In genomic region chr6:94622784-94623183, GRCh38 we compare ENCODE assay signal across 20 cellular contexts.
DNase-seq lines count a peak whose midpoint lies in the region; ATAC-seq, FAIRE-seq and TF ChIP-seq lines count a peak whose summit lies in the region.
"Had no signal": no experiment of that assay in that cellular context is flagged by ENCODE, and none has a peak within 500 bp of the region (broad histone marks: within the 10 kb centered on the region; RNA-seq: fewer than 3 reads in every experiment).

No MANE protein-coding gene starts in this region.

- H3K27me3 Mint-ChIP-seq in immature natural killer cell (ENCODE audit: low read depth in 3 of 3) = no peaks in the 10 kb centered on the region
- H3K27me3 Mint-ChIP-seq: B cell; CD4-positive, alpha-beta T cell had no signal

- no peak overlapping the region for H3K4me3 Mint-ChIP-seq in immature natural killer cell
- H3K4me3 Mint-ChIP-seq: B cell; CD4-positive, alpha-beta T cell; CD8-positive, alpha-beta T cell had no signal

- no peak overlapping the region for H3K4me2 ChIP-seq in A549
- no peak overlapping the region for H3K4me2 ChIP-seq in HCT116 (ENCODE audit: low read length)
- no peak overlapping the region for H3K4me2 ChIP-seq in K562 (ENCODE audit: insufficient read depth, low read length)
- H3K4me2 ChIP-seq: BLaER1 treated with 17β-estradiol and CSF1 and Interleukin-3, amounts not matched to agents 10 nM and 100 nM had no signal

- RAD21 ChIA-PET in HCT116 (lab: Charles Lee; ENCODE audit: low non-redundant PET in 1 of 2, low total read pairs in 2 of 2, uncharacterized antibody in 2 of 2, unreplicated experiment in 2 of 2) = no interaction called here

- H4K20me1 ChIP-seq in HCT116 (ENCODE audit: insufficient read depth) (no peaks in the 10 kb centered on the region), K562 (replicated peaks; ENCODE audit: control insufficient read depth, insufficient read depth, low read length) (no peaks in the 10 kb centered on the region)
- H4K20me1 ChIP-seq: BLaER1 treated with 17β-estradiol and CSF1 and Interleukin-3, amounts not matched to agents 10 nM and 100 nM had no signal

- POLR2A ChIA-PET in A549 (lab: Yijun Ruan, JAX) = no interaction called here
- POLR2A ChIA-PET in HCT116 (lab: Charles Lee) = no interaction called here
- POLR2A ChIA-PET in K562 (lab: Yijun Ruan, JAX) = no interaction called here

- H3K36me3 ChIP-seq in HCT116 (ENCODE audit: control insufficient read depth in 1 of 2, insufficient read depth in 2 of 2, low read length in 2 of 2) (no peaks in the 10 kb centered on the region), K562 (ENCODE audit: control insufficient read depth, insufficient read depth, low read length) (no peaks in the 10 kb centered on the region)
- H3K36me3 ChIP-seq: BLaER1 treated with 17β-estradiol and CSF1 and Interleukin-3, amounts not matched to agents 10 nM and 100 nM had no signal

- no peaks in the 10 kb centered on the region for H3K9me1 ChIP-seq in K562 (ENCODE audit: control insufficient read depth, insufficient read depth, low read length)

- peaks cover 2 to 17% (median 6%) of the 10 kb centered on the region in 6 donors for H3K9me3 Mint-ChIP-seq in immature natural killer cell
- H3K9me3 Mint-ChIP-seq: CD4-positive, alpha-beta T cell had no signal

- H3K9me2 ChIP-seq in HCT116 (ENCODE audit: insufficient read depth) = no peaks in the 10 kb centered on the region

- no peak for TF ChIP-seq RAD21 in A549 (conservative IDR thresholded peaks at IDR 0.05 in 1 of 2, IDR thresholded peaks at IDR 0.05 in 1 of 2)
- TF ChIP-seq RAD21 in HCT116 (IDR thresholded peaks at IDR 0.05; ENCODE audit: low read depth) = no peak
- TF ChIP-seq RAD21 in K562 (CRISPR knock-in tag; conservative IDR thresholded peaks at IDR 0.05 in 1 of 2, IDR thresholded peaks at IDR 0.05 in 1 of 2) = no peak

- CTCF ChIA-PET in A549 (lab: Yijun Ruan, JAX) (no interaction called here), HCT116 (lab: Charles Lee) (interaction anchor here (1.0 kb wide), 1 partner anchor 236 kb away, joined by 3 read pairs; no protein-coding TSS in a partner anchor), K562 (lab: Yijun Ruan, JAX; ENCODE audit: low intra/inter-chr PET ratio) (no interaction called here)

- TF ChIP-seq EP300 in A549 (IDR thresholded peaks at IDR 0.05) (no peak), K562 (IDR thresholded peaks at IDR 0.05; ENCODE audit: low read length) (no peak)

- H2AFZ ChIP-seq in HCT116 (ENCODE audit: low read depth, low read length, poor library complexity, severe bottlenecking) (peak overlapping the region; percentile 15), K562 (ENCODE audit: low read depth, low read length) (no peak overlapping the region)

- H3K9me3 ChIP-seq in A549 (no peaks in the 10 kb centered on the region), HCT116 (ENCODE audit: control insufficient read depth in 1 of 2, insufficient read depth in 1 of 2, low read depth in 1 of 2, low read length in 2 of 2) (no peaks in the 10 kb centered on the region; a peak in 1 of 4 replicates), K562 (replicated peaks; ENCODE audit: control insufficient read depth, insufficient read depth, low read depth, low read length) (no peaks in the 10 kb centered on the region; the same call in 1 of the 2 replicates)
- H3K9me3 ChIP-seq: BLaER1 treated with 17β-estradiol and CSF1 and Interleukin-3, amounts not matched to agents 10 nM and 100 nM; Caco-2 had no signal

- H3K9ac ChIP-seq in HCT116 (ENCODE audit: low read length) = no peak overlapping the region
- H3K9ac ChIP-seq in K562 (ENCODE audit: insufficient read depth in 1 of 2, low read depth in 2 of 2, low read length in 2 of 2) = no peak overlapping the region
- H3K9ac ChIP-seq: BLaER1 treated with 17β-estradiol and CSF1 and Interleukin-3, amounts not matched to agents 10 nM and 100 nM had no signal

- in situ Hi-C loops in K562 (cut with MboI) = no loop called here

- no peak for ATAC-seq in A549
- ATAC-seq in HCT116 = no peak
- ATAC-seq in K562 = no peak
- ATAC-seq: CD8-positive, alpha-beta T cell had no signal

- DNase-seq in A549 (ENCODE audit: low read depth in 1 of 2, low spot score in 1 of 2) = no peak
- no peak for DNase-seq in HCT116 (ENCODE audit: low read depth, low spot score)
- DNase-seq in K562 (ENCODE audit: extremely low read depth in 1 of 4, low spot score in 3 of 4) = no peak
- DNase-seq in NCI-H345 (lab: John Stamatoyannopoulos, UW) = no peak
- no peak for DNase-seq in NCI-H146 (lab: John Stamatoyannopoulos, UW)
- DNase-seq in immature natural killer cell = no peak
- DNase-seq: 8988T; AML-193; Caco-2; Calu3; CD4-positive, alpha-beta T cell; CD8-positive, alpha-beta T cell; DMS79 treated with DMSO at 0.1 percent for 48 hours; GF-D8 had no signal

- H3K27ac Mint-ChIP-seq in immature natural killer cell = no peak overlapping the region
- H3K27ac Mint-ChIP-seq: B cell; CD4-positive, alpha-beta T cell; CD8-positive, alpha-beta T cell had no signal

- H3K27ac ChIP-seq in A549 (no peak overlapping the region), HCT116 (ENCODE audit: low read depth, low read length) (no peak overlapping the region), K562 (ENCODE audit: extremely low read depth, low read depth, low read length) (no peak overlapping the region)
- H3K27ac ChIP-seq: BLaER1 treated with 17β-estradiol and CSF1 and Interleukin-3, amounts not matched to agents 10 nM and 100 nM; C4-2B had no signal

- H3K27me3 ChIP-seq in HCT116 (ENCODE audit: insufficient read depth, low read length) (no peaks in the 10 kb centered on the region), K562 (ENCODE audit: control insufficient read depth in 2 of 2, insufficient read depth in 2 of 2, low read length in 2 of 2) (no peaks in the 10 kb centered on the region)
- H3K27me3 ChIP-seq: BLaER1 treated with 17β-estradiol and CSF1 and Interleukin-3, amounts not matched to agents 10 nM and 100 nM had no signal

- H3K4me3 ChIP-seq in A549 (no peak overlapping the region), HCT116 (replicated peaks in 1 of 2; ENCODE audit: low read depth in 1 of 2, low read length in 2 of 2) (no peak overlapping the region), K562 (no peak overlapping the region)
- H3K4me3 ChIP-seq: BLaER1 treated with 17β-estradiol and CSF1 and Interleukin-3, amounts not matched to agents 10 nM and 100 nM had no signal

- FAIRE-seq in A549 (lab: Jason Lieb, UNC) (no peak), K562 (lab: Jason Lieb, UNC) (no peak)
- FAIRE-seq: D721Med, GM12891, GM19239 had no signal

- intact Hi-C loops in HCT116 (cut with micrococcal nuclease) (no loop called here), K562 (cut with micrococcal nuclease) (no loop called here)

- no peak for TF ChIP-seq CTCF in A549 (IDR thresholded peaks at IDR 0.05)
- no peak for TF ChIP-seq CTCF in HCT116 (IDR thresholded peaks at IDR 0.05 in 2 of 3, conservative IDR thresholded peaks at IDR 0.05 in 1 of 3; ENCODE audit: borderline replicate concordance in 1 of 3, insufficient read depth in 1 of 3, low read depth in 2 of 3, low read length in 2 of 3)
- TF ChIP-seq CTCF in K562 (IDR thresholded peaks at IDR 0.05 in 2 of 3, conservative IDR thresholded peaks at IDR 0.05 in 1 of 3; ENCODE audit: insufficient read depth in 2 of 3, low read depth in 1 of 3, low read length in 3 of 3) = no peak

- BruUV-seq in HCT116 (replicated peaks; lab: Mats Ljungman, UMichigan) (no TSS peak), K562 (replicated peaks; lab: Mats Ljungman, UMichigan) (no TSS peak)

- no peaks in the 10 kb centered on the region for H3K36me3 Mint-ChIP-seq in immature natural killer cell
- H3K36me3 Mint-ChIP-seq: CD8-positive, alpha-beta T cell had no signal

- no peaks in the 10 kb centered on the region for H3K4me1 ChIP-seq in A549
- H3K4me1 ChIP-seq in HCT116 (ENCODE audit: control insufficient read depth in 1 of 2, insufficient read depth in 2 of 2, low read length in 2 of 2) = no peaks in the 10 kb centered on the region
- H3K4me1 ChIP-seq in K562 (replicated peaks in 1 of 2; ENCODE audit: control insufficient read depth in 2 of 2, insufficient read depth in 2 of 2, low read length in 2 of 2) = no peaks in the 10 kb centered on the region
- H3K4me1 ChIP-seq: BLaER1 treated with 17β-estradiol and CSF1 and Interleukin-3, amounts not matched to agents 10 nM and 100 nM; Caco-2 had no signal

- TF ChIP-seq POLR2A in A549 (IDR thresholded peaks at IDR 0.05; ENCODE audit: low read length) (no peak), HCT116 (IDR thresholded peaks at IDR 0.05; ENCODE audit: borderline replicate concordance, extremely low read depth, insufficient read depth, insufficient read length) (no peak), K562 (conservative IDR thresholded peaks at IDR 0.05) (no peak)

- H3K4me1 Mint-ChIP-seq in immature natural killer cell = no peaks in the 10 kb centered on the region
- H3K4me1 Mint-ChIP-seq: B cell had no signal

- H3K79me2 ChIP-seq in HCT116 (ENCODE audit: insufficient read depth, low read length) (no peaks in the 10 kb centered on the region), K562 (ENCODE audit: control insufficient read depth, insufficient read depth, low read length) (no peaks in the 10 kb centered on the region)

TF ChIP-seq in A549, 52 proteins besides CTCF, POLR2A, EP300 and RAD21:
- TF ChIP-seq MAFK (IDR thresholded peaks at IDR 0.05; ENCODE audit: partially characterized antibody) (peak; percentile 65), ZSCAN20 (CRISPR knock-in tag; IDR thresholded peaks at IDR 0.05) (no peak)
TF ChIP-seq in A549: peak in this region for 1.

TF ChIP-seq in HCT116, 20 proteins besides CTCF, POLR2A, EP300 and RAD21 (continues in another document):
- TF ChIP-seq ELF1 (IDR thresholded peaks at IDR 0.05; ENCODE audit: borderline replicate concordance, low read depth) (no peak), JUND (IDR thresholded peaks at IDR 0.05) (no peak), SP1 (IDR thresholded peaks at IDR 0.05; ENCODE audit: low read depth) (no peak), TCF7L2 (IDR thresholded peaks at IDR 0.05; ENCODE audit: borderline replicate concordance, extremely low read depth, insufficient read depth, insufficient read length) (no peak), YY1 (IDR thresholded peaks at IDR 0.05; ENCODE audit: extremely low read depth, insufficient replicate concordance, low read depth, low read length) (no peak), ZNF274 (IDR thresholded peaks at IDR 0.05; ENCODE audit: low read depth, low read length) (no peak)

TF ChIP-seq in K562, 482 proteins besides CTCF, POLR2A, EP300 and RAD21 (continues in another document):
- TF ChIP-seq RBM15 (IDR thresholded peaks at IDR 0.05; ENCODE audit: insufficient read depth, low read length) (no peak), ZNF121 (CRISPR knock-in tag; conservative IDR thresholded peaks at IDR 0.05) (no peak), BRCA1 (IDR thresholded peaks at IDR 0.05) (no peak), BRCA1 (CRISPR knock-in tag; IDR thresholded peaks at IDR 0.05) (no peak), ZNF23 (CRISPR knock-in tag; IDR thresholded peaks at IDR 0.05) (no peak), ARID2 (IDR thresholded peaks at IDR 0.05) (no peak), MAFF (IDR thresholded peaks at IDR 0.05; ENCODE audit: low read length) (peak; percentile 69)

Comparison
In these comparisons a context has a peak if more than half of its experiments do, and no peak if none do; other contexts are left out.
1. Of the 35 proteins assayed by ChIP-seq in both K562 and A549: peak only in K562: none; only in A549: none; in both: MAFK; in neither: 34.